8 cellular contexts compared by ENCODE assay signal in genomic region chr2:209423562-209424541, GRCh38. TPM values are rescaled to one million over a fixed set of nuclear protein-coding genes. Genes with fewer than 3 reads are reported as not detected.
DNase-seq lines count a peak whose midpoint lies in the region; ATAC-seq and TF ChIP-seq lines count a peak whose summit lies in the region.

Gene MAP2, plus strand, starts transcription at chr2:209424047. Its CDS starts 229,124 bp downstream, at chr2:209653171.

- H3K36me3 ChIP-seq in SJCRH30 (no peaks in the 10 kb centered on the region), gastroesophageal sphincter (no peaks in the 10 kb centered on the region), testis (ENCODE audit: low read depth, missing control alignments) (no peaks in the 10 kb centered on the region)

- intact Hi-C loops in testis (cut with DNase I; ENCODE audit: low total_unique reads): no loop called here

- H3K27ac ChIP-seq in SJCRH30: peak within 1 kb of the TSS; percentile 2; the same call in 1 of the 2 replicates
- H3K27ac ChIP-seq in gastroesophageal sphincter: peak within 1 kb of the TSS in 3 of 4 donors; percentile 48 to 75 (median 52)
- peak within 1 kb of the TSS; percentile 52 to 71 for H3K27ac ChIP-seq in testis

- H3K9me3 ChIP-seq in SJCRH30 (replicated peaks) (no peaks in the 10 kb centered on the region), gastroesophageal sphincter (no peaks in the 10 kb centered on the region), testis (no peaks in the 10 kb centered on the region)

- H3K27me3 ChIP-seq in SJCRH30 (no peaks in the 10 kb centered on the region), gastroesophageal sphincter (peaks cover 3% of the 10 kb centered on the region), testis (no peaks in the 10 kb centered on the region)

- 2% methylated on average over 9 to 16 of the region's 80 CpGs for WGBS in gastroesophageal sphincter (ENCODE audit: low coverage in 1 of 2), 2 donors
- 1 to 2% methylated on average over 26 to 69 of the region's 80 CpGs for WGBS in testis, 2 donors

- TF ChIP-seq CTCF in gastroesophageal sphincter (IDR thresholded peaks at IDR 0.05) (peak; percentile 86 to 97 (median 92)), testis (IDR thresholded peaks at IDR 0.05) (peak; percentile 81 to 90 (median 86))

- H3K4me1 ChIP-seq in SJCRH30 (peaks cover 5% of the 10 kb centered on the region; the same call in 1 of the 2 replicates), gastroesophageal sphincter (peaks cover 0 to 25% (median 4%) of the 10 kb centered on the region in 3 donors), testis (peaks cover 11% of the 10 kb centered on the region)

- peak; percentile 98 for ATAC-seq in gastroesophageal sphincter

- TF ChIP-seq POLR2A in gastroesophageal sphincter (IDR thresholded peaks at IDR 0.05) (peak in 1 of 2 donors; percentile 21), testis (IDR thresholded peaks at IDR 0.05) (no peak)

- peak within 1 kb of the TSS; percentile 66 for H3K4me3 ChIP-seq in SJCRH30
- H3K4me3 ChIP-seq in gastroesophageal sphincter: peak within 1 kb of the TSS; percentile 53 to 66
- H3K4me3 ChIP-seq in testis: peak within 1 kb of the TSS; percentile 64 to 72

- no peak for TF ChIP-seq EP300 in gastroesophageal sphincter (IDR thresholded peaks at IDR 0.05)

- DNase-seq in ELR (ENCODE audit: low read depth): peak; percentile 82
- peak; percentile 87 for DNase-seq in HCEC 1CT
- DNase-seq in M059J (ENCODE audit: low read depth): peak; percentile 75
- peak; percentile 84 to 90 for DNase-seq in SJCRH30
- DNase-seq in activated naive CD4-positive, alpha-beta T cell treated with anti-CD3 and anti-CD28 coated beads, Interleukin-2, amount 50 U/mL, for 16 hours: peak; percentile 59
- peak in 55 of 56 donors; percentile 19 to 92 (median 80) for DNase-seq in nucleus accumbens (lab: John Stamatoyannopoulos, UW)
- peak; percentile 84 for DNase-seq in testis

RNA-seq across cellular contexts. Expression of gene MAP2, which starts in this region (rescaled TPM):
- 3.4 and 4.0 TPM in 2 replicates for total RNA-seq in M059J (2014; rRNA removed; shearing (Covaris generic))
- total RNA-seq in SJCRH30 (2014; rRNA removed; shearing (Covaris generic)): 59.3 and 63.3 TPM in 2 replicates
- 100 to 1,000 TPM in 1 of 4 donors, 10 to 100 TPM in 2, 1 to 10 TPM in 1; 7.4 to 124 (median 59.9) TPM for total RNA-seq in gastroesophageal sphincter
- total RNA-seq in testis: 10 to 100 TPM; 20.9 to 30.9 TPM
- polyA plus RNA-seq in testis (ENCODE audit: insufficient read depth, low read depth, low replicate concordance): 15.6 TPM

Comparison
In these comparisons a context has a peak if more than half of its experiments do, and no peak if none do; other contexts are left out.
1. Peak in every context shown above with its lines: DNase-seq, ATAC-seq, H3K4me3 ChIP-seq and H3K27ac ChIP-seq.
2. H3K27ac ChIP-seq: peak in every context shown above with its lines; median percentile 62 in testis; 52 in gastroesophageal sphincter; 2 in SJCRH30.